ENCODE assay signal across 1 cellular context in genomic region chr11:116427903-116428637, GRCh38.
TF ChIP-seq lines count a peak whose summit lies in the region.

No MANE protein-coding gene starts in this region.

TF ChIP-seq in HepG2, 621 proteins besides CTCF, POLR2A, EP300 and RAD21 (continued from another document and continues in another):
- no peak for TF ChIP-seq CEBPZ (IDR thresholded peaks at IDR 0.05; ENCODE audit: low read length)
- TF ChIP-seq PRDM10 (CRISPR knock-in tag; IDR thresholded peaks at IDR 0.05; ENCODE audit: low read depth) = 0 out of 2 replicates have a peak, but pooled peaks have one; percentile 42
- no peak for TF ChIP-seq ZNF496 (CRISPR knock-in tag; IDR thresholded peaks at IDR 0.05; ENCODE audit: insufficient replicate concordance)
- peak; percentile 80; the same call in 1 of the 2 replicates for TF ChIP-seq ZNF556 (CRISPR knock-in tag; IDR thresholded peaks at IDR 0.05; ENCODE audit: borderline replicate concordance)
- 0 out of 2 replicates have a peak, but pooled peaks have one; percentile 29 for TF ChIP-seq ATF5 (CRISPR knock-in tag; IDR thresholded peaks at IDR 0.05; ENCODE audit: low read depth)
- no peak for TF ChIP-seq ZNF326 (CRISPR knock-in tag; IDR thresholded peaks at IDR 0.05; ENCODE audit: borderline replicate concordance)
- 0 out of 2 replicates have a peak, but pooled peaks have one; percentile 32 for TF ChIP-seq POGK (CRISPR knock-in tag; conservative IDR thresholded peaks at IDR 0.05)
- TF ChIP-seq PHF8 (CRISPR knock-in tag; IDR thresholded peaks at IDR 0.05) = 0 out of 2 replicates have a peak, but pooled peaks have one; percentile 16
- TF ChIP-seq ZNF549 (CRISPR knock-in tag; IDR thresholded peaks at IDR 0.05) = no peak
- no peak for TF ChIP-seq CREBL2 (CRISPR knock-in tag; IDR thresholded peaks at IDR 0.05; ENCODE audit: borderline replicate concordance)
- peak; percentile 58 for TF ChIP-seq NR2F6 (IDR thresholded peaks at IDR 0.05)
- TF ChIP-seq NR2F6 (CRISPR knock-in tag; IDR thresholded peaks at IDR 0.05) = peak; percentile 38; the same call in 1 of the 2 replicates
- no peak for TF ChIP-seq HMGXB3 (CRISPR knock-in tag; IDR thresholded peaks at IDR 0.05; ENCODE audit: borderline replicate concordance)
- TF ChIP-seq ZNF891 (CRISPR knock-in tag; IDR thresholded peaks at IDR 0.05) = no peak
- no peak for TF ChIP-seq NKX3-1 (CRISPR knock-in tag; IDR thresholded peaks at IDR 0.05)
- 0 out of 2 replicates have a peak, but pooled peaks have one; percentile 7 for TF ChIP-seq ZNF574 (CRISPR knock-in tag; IDR thresholded peaks at IDR 0.05)
- peak; percentile 14; the same call in 1 of the 2 replicates for TF ChIP-seq ZNF12 (CRISPR knock-in tag; IDR thresholded peaks at IDR 0.05)
- TF ChIP-seq NCOR1 (IDR thresholded peaks at IDR 0.05; ENCODE audit: borderline replicate concordance, low read length) = peak; percentile 87; the same call in 1 of the 2 replicates
- TF ChIP-seq BRD4 (CRISPR knock-in tag; IDR thresholded peaks at IDR 0.05) = 0 out of 2 replicates have a peak, but pooled peaks have one; percentile 25
- peak; percentile 81; the same call in 1 of the 2 replicates for TF ChIP-seq CHD4 (IDR thresholded peaks at IDR 0.05; ENCODE audit: borderline replicate concordance, low read length)
- TF ChIP-seq ZNF879 (CRISPR knock-in tag; IDR thresholded peaks at IDR 0.05) = no peak
- 0 out of 2 replicates have a peak, but pooled peaks have one; percentile 73 for TF ChIP-seq PRMT3 (CRISPR knock-in tag; IDR thresholded peaks at IDR 0.05; ENCODE audit: borderline replicate concordance, low read depth)
- TF ChIP-seq MIER2 (CRISPR knock-in tag; IDR thresholded peaks at IDR 0.05) = no peak
- no peak for TF ChIP-seq NPAS2 (CRISPR knock-in tag; IDR thresholded peaks at IDR 0.05; ENCODE audit: borderline replicate concordance)
- no peak for TF ChIP-seq RBM22 (optimal IDR thresholded peaks at IDR 0.05; ENCODE audit: low read length)
- no peak for TF ChIP-seq GTF3A (CRISPR knock-in tag; conservative IDR thresholded peaks at IDR 0.05)
- peak; percentile 38; the same call in 1 of the 2 replicates for TF ChIP-seq HNF1B (CRISPR knock-in tag; IDR thresholded peaks at IDR 0.05)
- no peak for TF ChIP-seq NFE2 (CRISPR knock-in tag; IDR thresholded peaks at IDR 0.05)
- no peak for TF ChIP-seq ARNTL (CRISPR knock-in tag; IDR thresholded peaks at IDR 0.05)
- peak; percentile 38 for TF ChIP-seq MED1 (CRISPR knock-in tag; IDR thresholded peaks at IDR 0.05)
- no peak for TF ChIP-seq ZBTB33 (CRISPR knock-in tag; IDR thresholded peaks at IDR 0.05)
- TF ChIP-seq ZNF746 (CRISPR knock-in tag; IDR thresholded peaks at IDR 0.05) = peak; percentile 35; the same call in 1 of the 2 replicates
- peak; percentile 32; the same call in 1 of the 2 replicates for TF ChIP-seq ZNF629 (CRISPR knock-in tag; conservative IDR thresholded peaks at IDR 0.05)
- peak; percentile 60; the same call in 1 of the 2 replicates for TF ChIP-seq ARID2 (CRISPR knock-in tag; IDR thresholded peaks at IDR 0.05; ENCODE audit: borderline replicate concordance)
- TF ChIP-seq ZSCAN12 (CRISPR knock-in tag; IDR thresholded peaks at IDR 0.05) = no peak
- peak; percentile 37; the same call in 1 of the 2 replicates for TF ChIP-seq ZNF274 (CRISPR knock-in tag; IDR thresholded peaks at IDR 0.05)
- TF ChIP-seq TAF1 (CRISPR knock-in tag; IDR thresholded peaks at IDR 0.05) = no peak; the same call in 1 of the 2 replicates
- TF ChIP-seq ZNF468 (CRISPR knock-in tag; IDR thresholded peaks at IDR 0.05) = no peak
- peak; percentile 82 for TF ChIP-seq SOX5 (CRISPR knock-in tag; IDR thresholded peaks at IDR 0.05; ENCODE audit: borderline replicate concordance)
- TF ChIP-seq NONO (IDR thresholded peaks at IDR 0.05) = no peak
- TF ChIP-seq NONO (CRISPR knock-in tag; conservative IDR thresholded peaks at IDR 0.05) = no peak
